In the genomic region with DNA sequence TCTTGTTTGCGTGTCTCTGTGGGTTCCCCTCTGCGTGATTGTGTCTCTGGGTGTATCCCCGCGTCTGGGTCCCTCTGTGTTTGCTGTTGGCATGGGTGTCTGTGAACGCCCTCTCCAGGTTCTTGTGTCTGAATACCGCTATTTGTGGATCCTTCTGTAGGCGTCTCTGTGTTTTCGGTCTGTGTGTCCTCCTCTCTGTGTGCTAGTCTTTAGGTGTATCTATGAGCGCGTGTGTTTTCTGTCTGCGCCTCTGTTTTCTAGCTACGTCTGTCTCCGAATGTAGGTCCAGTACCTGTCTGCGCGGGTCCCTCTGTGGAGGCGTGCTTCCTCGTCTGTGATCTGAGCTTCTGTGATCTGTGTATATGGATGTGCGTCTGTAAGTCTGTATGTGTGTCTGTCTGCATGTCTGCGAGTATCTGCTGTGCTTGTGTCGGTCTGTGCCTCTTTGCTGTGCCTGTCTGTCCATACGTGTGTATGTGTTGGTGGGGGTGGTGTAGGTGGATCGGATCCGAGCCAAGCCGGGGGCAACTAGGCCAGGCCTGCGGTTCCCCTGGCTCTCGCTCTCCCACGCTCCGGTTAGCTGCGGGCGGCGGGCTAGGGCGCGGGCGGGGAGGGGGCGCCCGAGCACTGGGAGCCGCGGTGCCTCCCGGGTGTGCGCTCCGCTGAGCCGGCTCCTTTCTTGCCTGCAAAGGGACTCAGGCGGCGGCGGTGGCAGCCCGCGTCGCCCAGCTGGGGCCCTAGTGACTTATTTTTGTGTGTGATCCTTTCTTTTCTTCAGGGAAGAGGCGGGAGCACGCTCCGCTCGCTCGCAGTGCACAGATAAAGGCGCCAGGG, we compare ENCODE assay signal across 8 cellular contexts.
DNase-seq lines count a peak whose midpoint lies in the region; ATAC-seq, FAIRE-seq and TF ChIP-seq lines count a peak whose summit lies in the region.

No MANE protein-coding gene starts in this region.

- H3K23ac ChIP-seq in H1 (ENCODE audit: insufficient read length), result no peak overlapping the region

- peak overlapping the region; percentile 60 for H3K4me3 ChIP-seq in AG10803 (ENCODE audit: low read length)
- peak overlapping the region; percentile 11 to 60 (median 40); a peak in 7 of 8 replicates for H3K4me3 ChIP-seq in H1 (ENCODE audit: extremely low read depth in 1 of 4, insufficient read depth in 2 of 4, low read depth in 3 of 4, low read length in 4 of 4)

- peaks cover 6% of the 10 kb centered on the region; the same call in 1 of the 2 replicates for H3K23me2 ChIP-seq in H1 (ENCODE audit: low read depth, low read length)

- no peak for FAIRE-seq in H1 (lab: Jason Lieb, UNC)

- no peaks in the 10 kb centered on the region for H3K9me3 ChIP-seq in H1 (ENCODE audit: insufficient read depth in 2 of 2, low read depth in 1 of 2, low read length in 1 of 2)

- H2BK12ac ChIP-seq in H1 (ENCODE audit: low read depth, low read length), result no peak overlapping the region

- 0 out of 2 replicates have a peak overlapping the region, but pooled peaks have one; percentile 17 for H2AFZ ChIP-seq in H1 (ENCODE audit: low read length)

- H3K18ac ChIP-seq in H1 (ENCODE audit: extremely low read depth, low read length), result no peak overlapping the region

- no peaks in the 10 kb centered on the region for H3K79me1 ChIP-seq in H1 (ENCODE audit: low read depth, low read length)

- no peak for TF ChIP-seq POLR2A in H1 (IDR thresholded peaks at IDR 0.05; ENCODE audit: control extremely low read depth in 1 of 2, low read depth in 2 of 2, low read length in 2 of 2)

- H3K27ac ChIP-seq in H1 (ENCODE audit: low read depth, low read length), result no peak overlapping the region

- no peak overlapping the region for H3K9ac ChIP-seq in H1 (replicated peaks in 1 of 4; ENCODE audit: extremely low read depth in 1 of 4, low read depth in 3 of 4, low read length in 3 of 4)

- peak; percentile 38 for ATAC-seq in GM18909 (IDR thresholded peaks at IDR 0.05; ENCODE audit: poor library complexity, unreplicated experiment)
- ATAC-seq in GM18520 (IDR thresholded peaks at IDR 0.05; ENCODE audit: unreplicated experiment), result no peak

- CTCF ChIA-PET in H1 (lab: Charles Lee; ENCODE audit: partially characterized antibody), result interaction anchor here (0.6 to 2.4 kb wide), 13 partner anchors 10 to 1140 kb away, joined by 3 to 8 read pairs (median 4); no protein-coding TSS in a partner anchor

- no peak overlapping the region for H2BK120ac ChIP-seq in H1 (replicated peaks; ENCODE audit: low read depth, low read length)

- H4K8ac ChIP-seq in H1 (ENCODE audit: extremely low read depth, insufficient read depth, low read length), result peak overlapping the region; percentile 69; the same call in 1 of the 2 replicates

- H3K56ac ChIP-seq in H1 (replicated peaks; ENCODE audit: insufficient read length, low read depth, low read length), result no peak overlapping the region

- peaks cover 26 to 53% (median 46%) of the 10 kb centered on the region in 4 experiments for H3K27me3 ChIP-seq in H1 (replicated peaks in 1 of 4; ENCODE audit: control insufficient read depth in 3 of 4, extremely low read depth in 1 of 4, insufficient read depth in 3 of 4, low read length in 3 of 4)

- H2BK15ac ChIP-seq in H1 (ENCODE audit: low read length), result no peak overlapping the region

- H4K20me1 ChIP-seq in H1 (replicated peaks in 1 of 2; ENCODE audit: control insufficient read depth in 1 of 2, insufficient read depth in 2 of 2, low read length in 2 of 2), result peaks cover 8% of the 10 kb centered on the region in 2 experiments

- peak; percentile 24 to 39; a peak in 3 of 4 replicates for TF ChIP-seq RAD21 in H1 (IDR thresholded peaks at IDR 0.05 in 1 of 2, conservative IDR thresholded peaks at IDR 0.05 in 1 of 2; ENCODE audit: low read depth in 2 of 2, low read length in 2 of 2)

- no peak overlapping the region for H4K91ac ChIP-seq in H1 (replicated peaks; ENCODE audit: insufficient read length, low read length)

- POLR2A ChIA-PET in H1 (lab: Charles Lee; ENCODE audit: partially characterized antibody), result no interaction called here

- H2AK5ac ChIP-seq in H1 (ENCODE audit: low read depth, low read length), result no peak overlapping the region

- peaks cover 0 to 7% (median 5%) of the 10 kb centered on the region in 4 experiments; a peak in 5 of 7 replicates for H3K4me1 ChIP-seq in H1 (replicated peaks in 1 of 4; ENCODE audit: control insufficient read depth in 3 of 4, insufficient read depth in 4 of 4, low read length in 3 of 4)

- no peaks in the 10 kb centered on the region for H3K36me3 ChIP-seq in H1 (ENCODE audit: control insufficient read depth in 2 of 4, insufficient read depth in 4 of 4, low read length in 3 of 4)

- TF ChIP-seq CTCF in AG10803 (conservative IDR thresholded peaks at IDR 0.05; ENCODE audit: low read length) (no peak), H1 (IDR thresholded peaks at IDR 0.05; ENCODE audit: control extremely low read depth in 1 of 3, insufficient read depth in 1 of 3, low read depth in 1 of 3, low read length in 3 of 3) (0 out of 4 replicates have a peak, but pooled peaks of 1 of the 3 experiments have one; percentile 10)

- no peak overlapping the region for H4K5ac ChIP-seq in H1 (ENCODE audit: insufficient read length, low read depth, low read length)

- WGBS in H1 (ENCODE audit: extremely low coverage in 1 of 2, insufficient coverage in 1 of 2, insufficient read length in 1 of 2, insufficient replicate concordance in 2 of 2, low coverage in 1 of 2, low lambda C conversion rate in 2 of 2, missing lambda C conversion rate in 1 of 2), 2 experiments, result 17% methylated on average over 37 of the region's 54 CpGs; no CpG with 5 or more reads in 1 of the 2 experiments

- H3K4ac ChIP-seq in H1 (replicated peaks; ENCODE audit: insufficient read length, low read depth, low read length), result no peak overlapping the region

- no peak overlapping the region for H2BK20ac ChIP-seq in H1 (ENCODE audit: low read length)

- no peak overlapping the region for H3K14ac ChIP-seq in H1 (ENCODE audit: insufficient read length)

- TF ChIP-seq EP300 in H1 (IDR thresholded peaks at IDR 0.05; ENCODE audit: borderline replicate concordance in 1 of 2, low read depth in 2 of 2, low read length in 2 of 2), result no peak

- no peak overlapping the region for H2BK5ac ChIP-seq in H1 (ENCODE audit: low read depth, low read length)

- no peak for DNase-seq in AG10803 (ENCODE audit: low read depth)
- DNase-seq in NCI-H1930 (lab: John Stamatoyannopoulos, UW), result peak; percentile 5 to 28
- DNase-seq in H1 (ENCODE audit: low read depth in 1 of 2, low spot score in 2 of 2), result peak in 1 of 2 experiments; percentile 58
- DNase-seq in midbrain (lab: John Stamatoyannopoulos, UW), result peak; percentile 65
- no peak for DNase-seq in NOMO-1 treated with DMSO at 0.1 percent for 48 hours (lab: John Stamatoyannopoulos, UW; ENCODE audit: unreplicated experiment)
- DNase-seq in stimulated activated CD4-positive, alpha-beta T cell treated with anti-CD3 and anti-CD28 coated beads, Interleukin-15, amount 100 ng/mL, for 24 hours, result no peak

- H3K4me2 ChIP-seq in H1 (ENCODE audit: insufficient read depth in 1 of 2, low read depth in 2 of 2, low read length in 2 of 2), result peak overlapping the region; percentile 78 to 82

- no peaks in the 10 kb centered on the region for H3K79me2 ChIP-seq in H1 (ENCODE audit: control insufficient read depth in 1 of 2, insufficient read depth in 2 of 2, low read length in 2 of 2)

TF ChIP-seq in H1, 55 proteins besides CTCF, POLR2A, EP300 and RAD21 (continues in another document):
- TF ChIP-seq SUZ12 (IDR thresholded peaks at IDR 0.05; ENCODE audit: low read length) (peak; percentile 89), EZH2 (IDR thresholded peaks at IDR 0.05; ENCODE audit: low read depth, low read length, severe bottlenecking) (peak; percentile 86), KDM5A (IDR thresholded peaks at IDR 0.05; ENCODE audit: low read length) (no peak), RNF2 (IDR thresholded peaks at IDR 0.05; ENCODE audit: borderline replicate concordance, low read depth, low read length, missing control alignments, poor library complexity, severe bottlenecking) (peak; percentile 50)

Comparison
In these comparisons a context has a peak if more than half of its experiments do, and no peak if none do; other contexts are left out.
1. DNase-seq: peak in NCI-H1930 (2 of 2) and midbrain (single experiment); none in AG10803 (single experiment), NOMO-1 treated with DMSO at 0.1 percent for 48 hours (single experiment) and stimulated activated CD4-positive, alpha-beta T cell treated with anti-CD3 and anti-CD28 coated beads, Interleukin-15, amount 100 ng/mL, for 24 hours (single experiment).